ENCODE assay signal across 1 cellular context in the genomic region with DNA sequence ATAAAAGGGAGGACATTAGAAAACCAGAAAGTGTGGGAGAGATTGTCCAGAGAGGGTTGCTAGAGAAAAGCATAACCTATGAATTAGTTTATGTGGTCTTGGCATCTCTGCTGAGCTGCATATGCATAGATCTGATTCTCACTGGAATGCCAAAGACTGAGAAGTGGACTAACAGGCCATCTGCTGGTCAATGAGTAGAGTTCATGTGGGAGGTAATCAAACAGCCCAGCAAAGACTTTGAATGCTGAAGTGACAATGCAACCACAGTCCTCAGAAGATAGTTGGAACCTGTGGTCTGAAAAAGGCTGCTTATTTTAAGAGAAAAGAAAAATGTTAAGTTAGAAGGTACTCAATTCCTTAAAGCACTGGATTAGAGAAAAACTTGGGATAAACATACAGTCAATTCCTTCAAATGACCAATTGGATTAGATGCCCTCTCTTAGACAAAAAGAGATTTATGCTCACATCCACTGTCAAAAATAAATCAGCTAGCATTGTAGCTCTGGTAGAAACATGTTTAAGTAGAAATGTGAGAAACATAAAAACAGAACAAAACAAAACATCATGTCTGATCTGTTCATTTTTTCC.
TF ChIP-seq lines count a peak whose summit lies in the region.

No MANE protein-coding gene starts in this region.

TF ChIP-seq in GM23338, 12 proteins besides CTCF, POLR2A, EP300 and RAD21 (continued from another document):
- TF ChIP-seq, protein P1, sequence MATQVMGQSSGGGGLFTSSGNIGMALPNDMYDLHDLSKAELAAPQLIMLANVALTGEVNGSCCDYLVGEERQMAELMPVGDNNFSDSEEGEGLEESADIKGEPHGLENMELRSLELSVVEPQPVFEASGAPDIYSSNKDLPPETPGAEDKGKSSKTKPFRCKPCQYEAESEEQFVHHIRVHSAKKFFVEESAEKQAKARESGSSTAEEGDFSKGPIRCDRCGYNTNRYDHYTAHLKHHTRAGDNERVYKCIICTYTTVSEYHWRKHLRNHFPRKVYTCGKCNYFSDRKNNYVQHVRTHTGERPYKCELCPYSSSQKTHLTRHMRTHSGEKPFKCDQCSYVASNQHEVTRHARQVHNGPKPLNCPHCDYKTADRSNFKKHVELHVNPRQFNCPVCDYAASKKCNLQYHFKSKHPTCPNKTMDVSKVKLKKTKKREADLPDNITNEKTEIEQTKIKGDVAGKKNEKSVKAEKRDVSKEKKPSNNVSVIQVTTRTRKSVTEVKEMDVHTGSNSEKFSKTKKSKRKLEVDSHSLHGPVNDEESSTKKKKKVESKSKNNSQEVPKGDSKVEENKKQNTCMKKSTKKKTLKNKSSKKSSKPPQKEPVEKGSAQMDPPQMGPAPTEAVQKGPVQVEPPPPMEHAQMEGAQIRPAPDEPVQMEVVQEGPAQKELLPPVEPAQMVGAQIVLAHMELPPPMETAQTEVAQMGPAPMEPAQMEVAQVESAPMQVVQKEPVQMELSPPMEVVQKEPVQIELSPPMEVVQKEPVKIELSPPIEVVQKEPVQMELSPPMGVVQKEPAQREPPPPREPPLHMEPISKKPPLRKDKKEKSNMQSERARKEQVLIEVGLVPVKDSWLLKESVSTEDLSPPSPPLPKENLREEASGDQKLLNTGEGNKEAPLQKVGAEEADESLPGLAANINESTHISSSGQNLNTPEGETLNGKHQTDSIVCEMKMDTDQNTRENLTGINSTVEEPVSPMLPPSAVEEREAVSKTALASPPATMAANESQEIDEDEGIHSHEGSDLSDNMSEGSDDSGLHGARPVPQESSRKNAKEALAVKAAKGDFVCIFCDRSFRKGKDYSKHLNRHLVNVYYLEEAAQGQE (IDR thresholded peaks at IDR 0.05; ENCODE audit: unreplicated experiment), result no peak
- TF ChIP-seq EZH2 (IDR thresholded peaks at IDR 0.05; ENCODE audit: low read depth, unreplicated experiment) (no peak), JUNB (IDR thresholded peaks at IDR 0.05; ENCODE audit: unreplicated experiment) (no peak), STAT1 (IDR thresholded peaks at IDR 0.05; ENCODE audit: unreplicated experiment) (no peak), EZH2phosphoT487 (IDR thresholded peaks at IDR 0.05; ENCODE audit: unreplicated experiment) (no peak)
